In genomic region chr7:47576909-47577255, GRCh38 we compare ENCODE assay signal across 13 cellular contexts. TPM values are rescaled to one million over a fixed set of nuclear protein-coding genes. Genes with fewer than 3 reads are reported as not detected.
A peak's percentile ranks its signal among the peaks of the same experiment; 100 is the strongest.
DNase-seq lines count a peak whose midpoint lies in the region; ATAC-seq and TF ChIP-seq lines count a peak whose summit lies in the region.
"Had no signal": no experiment of that assay in that cellular context is flagged by ENCODE, and none has a peak within 500 bp of the region (broad histone marks: within the 10 kb centered on the region; RNA-seq: fewer than 3 reads in every experiment).

No MANE protein-coding gene starts in this region.

- DNase-seq in HT-29 (ENCODE audit: low spot score), result peak; percentile 65
- DNase-seq in chondrocyte (ENCODE audit: low spot score), result no peak
- DNase-seq in posterior vena cava (ENCODE audit: low spot score), result no peak
- no peak for DNase-seq in NCI-H1105 treated with DMSO at 0.1 percent for 48 hours (lab: John Stamatoyannopoulos, UW)
- DNase-seq: activated CD4-positive, alpha-beta T cell treated with anti-CD3 and anti-CD28 coated beads, Interleukin-2, amount 50 U/mL, for 4 hours; DMS79 treated with DMSO at 0.1 percent for 48 hours; NCI-H446 treated with DMSO at 0.1 percent for 48 hours; SW 1271 had no signal

- peaks cover 23% of the 10 kb centered on the region for H3K36me3 Mint-ChIP-seq in chondrocyte (ENCODE audit: low read depth)

- H3K4me3 Mint-ChIP-seq in chondrocyte (ENCODE audit: unreplicated experiment), result peak overlapping the region; percentile 50
- H3K4me3 Mint-ChIP-seq: stimulated activated naive CD8-positive, alpha-beta T cell treated with anti-CD3 and anti-CD28 coated beads, Interleukin-15, Interleukin-2, amounts not matched to agents 100 ng/mL and 50 ng/mL, for 24 hours had no signal

- H3K36me3 ChIP-seq in mucosa of rectum (ENCODE audit: control insufficient read depth in 2 of 2, insufficient read depth in 2 of 2, low read length in 2 of 2) (no peaks in the 10 kb centered on the region), subcutaneous abdominal adipose tissue (ENCODE audit: control insufficient read depth in 5 of 5, insufficient read depth in 5 of 5, low read length in 5 of 5) (no peaks in the 10 kb centered on the region)

- ATAC-seq in HG03045 (IDR thresholded peaks at IDR 0.05; ENCODE audit: unreplicated experiment) (no peak), GM18505 (IDR thresholded peaks at IDR 0.05; ENCODE audit: unreplicated experiment) (no peak)

- peak overlapping the region; percentile 56 to 75 for H3K27ac ChIP-seq in mucosa of rectum (ENCODE audit: low read depth in 2 of 2, low read length in 2 of 2)
- H3K27ac ChIP-seq in subcutaneous abdominal adipose tissue (ENCODE audit: low read depth, low read length), result peak overlapping the region; percentile 91

- no peaks in the 10 kb centered on the region for H3K27me3 Mint-ChIP-seq in chondrocyte (ENCODE audit: low read depth)

- no peak for TF ChIP-seq POLR2A in GM18505 (IDR thresholded peaks at IDR 0.05; ENCODE audit: borderline replicate concordance, extremely low read depth, insufficient read depth, insufficient read length)

- H3K9me3 Mint-ChIP-seq in chondrocyte (ENCODE audit: low read depth), result no peaks in the 10 kb centered on the region
- H3K9me3 Mint-ChIP-seq: stimulated activated naive CD8-positive, alpha-beta T cell treated with anti-CD3 and anti-CD28 coated beads, Interleukin-15, Interleukin-2, amounts not matched to agents 100 ng/mL and 50 ng/mL, for 24 hours had no signal

- H3K4me1 ChIP-seq in mucosa of rectum (ENCODE audit: control insufficient read depth in 2 of 2, insufficient read depth in 2 of 2, low read length in 2 of 2), result peaks cover 57 to 69% of the 10 kb centered on the region in 2 donors
- H3K4me1 ChIP-seq in subcutaneous abdominal adipose tissue (ENCODE audit: control insufficient read depth in 5 of 5, insufficient read depth in 5 of 5, low read length in 5 of 5), result peaks cover 28 to 94% (median 89%) of the 10 kb centered on the region in 5 donors

- TF ChIP-seq CTCF in chondrocyte (IDR thresholded peaks at IDR 0.05), result no peak

- H3K4me1 Mint-ChIP-seq in chondrocyte (ENCODE audit: low read depth), result peaks cover 88% of the 10 kb centered on the region

- peak overlapping the region in 1 of 2 donors; percentile 23 for H3K9ac ChIP-seq in mucosa of rectum (ENCODE audit: low read depth in 1 of 2, low read length in 2 of 2)
- H3K9ac ChIP-seq in subcutaneous abdominal adipose tissue (ENCODE audit: low read length in 5 of 5), result peak overlapping the region in 4 of 5 donors; percentile 21 to 72 (median 42)

- peak overlapping the region; percentile 0 to 33 for H3K4me3 ChIP-seq in mucosa of rectum (ENCODE audit: low read length in 2 of 2)
- H3K4me3 ChIP-seq in subcutaneous abdominal adipose tissue (ENCODE audit: low read depth in 1 of 5, low read length in 5 of 5), result peak overlapping the region; percentile 8 to 60 (median 42)

- no peaks in the 10 kb centered on the region for H3K27me3 ChIP-seq in mucosa of rectum (ENCODE audit: control insufficient read depth in 2 of 2, insufficient read depth in 2 of 2, low read length in 2 of 2)
- H3K27me3 ChIP-seq in subcutaneous abdominal adipose tissue (ENCODE audit: control insufficient read depth in 5 of 5, insufficient read depth in 4 of 5, low read length in 5 of 5), result no peaks in the 10 kb centered on the region

- intact Hi-C loops in posterior vena cava (cut with DNase I), result loop anchor here (1.0 to 10.0 kb wide), 2 partner anchors 16 to 122 kb away; no protein-coding TSS in a partner anchor

- peak overlapping the region; percentile 99 for H3K27ac Mint-ChIP-seq in chondrocyte (ENCODE audit: unreplicated experiment)
- H3K27ac Mint-ChIP-seq: stimulated activated naive CD8-positive, alpha-beta T cell treated with anti-CD3 and anti-CD28 coated beads, Interleukin-15, Interleukin-2, amounts not matched to agents 100 ng/mL and 50 ng/mL, for 24 hours had no signal

- H3K9me3 ChIP-seq in mucosa of rectum (ENCODE audit: control insufficient read depth in 2 of 2, low read length in 2 of 2) (no peaks in the 10 kb centered on the region), subcutaneous abdominal adipose tissue (ENCODE audit: control insufficient read depth in 5 of 5, low read length in 5 of 5) (no peaks in the 10 kb centered on the region)

RNA-seq across cellular contexts. Expression of gene TNS3, which starts 5.0 kb away (rescaled TPM):
- total RNA-seq in HT-29 (2014; rRNA removed; shearing (Covaris generic)), result 32.2 and 45.2 TPM in 2 replicates
- total RNA-seq in chondrocyte (320 to 433 TPM (median 426 TPM) in 3 replicates), posterior vena cava (10 to 100 TPM; 64.8 to 69.3 TPM)
